In the genomic region with DNA sequence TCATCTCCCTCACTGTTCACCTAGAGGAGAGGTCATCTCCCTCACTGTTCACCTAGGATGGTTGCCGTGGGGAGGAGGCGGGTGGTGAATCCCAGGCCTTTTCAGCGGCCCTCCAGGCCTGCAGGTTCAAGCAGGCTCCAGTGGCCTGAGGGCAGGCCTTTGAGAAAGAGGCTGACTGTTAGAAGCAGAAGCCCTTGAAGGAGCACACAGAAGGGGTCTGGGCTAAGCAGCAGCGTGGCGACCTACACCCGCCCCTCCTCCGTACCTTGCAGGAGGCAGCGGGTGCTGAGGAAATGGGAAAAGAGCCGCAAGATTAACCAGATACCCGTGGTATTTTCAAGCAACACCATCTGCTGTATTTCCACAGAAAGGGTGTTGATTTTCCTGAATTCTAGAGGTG, we compare ENCODE assay signal across 35 cellular contexts.
"Had no signal": no experiment of that assay in that cellular context is flagged by ENCODE, and none has a peak within 500 bp of the region (broad histone marks: within the 10 kb centered on the region; RNA-seq: fewer than 3 reads in every experiment).

No MANE protein-coding gene starts in this region.

- H3K4me3 Mint-ChIP-seq: activated CD4-positive, alpha-beta memory T cell treated with anti-CD3 and anti-CD28 coated beads for 36 hours; activated CD4-positive, alpha-beta T cell treated with anti-CD3 and anti-CD28 coated beads, Interleukin-2, amount 10 ng/mL, durations not matched to agents 24 days and 14 days; activated naive CD4-positive, alpha-beta T cell treated with anti-CD3 and anti-CD28 coated beads for 36 hours; activated naive CD8-positive, alpha-beta T cell treated with anti-CD3 and anti-CD28 coated beads for 36 hours; activated T-helper 1 cell treated with anti-CD3 and anti-CD28 coated beads, Interleukin-12 subunit alpha, Interleukin-12 subunit beta, Interleukin-2, Interleukin-4 antibody, amounts not matched to agents 30 ng/mL and 10 ng/mL and 1 ng/mL, durations not matched to agents 14 hours and 24 hours and 36 hours; brain; naive thymus-derived CD4-positive, alpha-beta T cell; neural crest cell; stimulated activated naive CD8-positive, alpha-beta T cell treated with anti-CD3 and anti-CD28 coated beads, Interleukin-15, Interleukin-2, amounts not matched to agents 100 ng/mL and 50 ng/mL, for 24 hours had no signal

- ATAC-seq: gastrocnemius medialis; left cardiac atrium; naive thymus-derived CD4-positive, alpha-beta T cell; pancreas; sciatic nerve had no signal

- H3K27ac ChIP-seq: adrenal gland, ascending aorta, coronary artery, dorsolateral prefrontal cortex, gastrocnemius medialis, pancreas, prostate gland, skin epidermis, upper lobe of left lung had no signal

- H3K27ac Mint-ChIP-seq: activated CD4-positive, alpha-beta memory T cell treated with anti-CD3 and anti-CD28 coated beads for 36 hours; activated CD4-positive, alpha-beta T cell treated with anti-CD3 and anti-CD28 coated beads, Interleukin-2, amount 10 ng/mL, durations not matched to agents 24 days and 14 days; activated naive CD4-positive, alpha-beta T cell treated with anti-CD3 and anti-CD28 coated beads for 36 hours; activated naive CD8-positive, alpha-beta T cell treated with anti-CD3 and anti-CD28 coated beads for 36 hours; activated T-helper 1 cell treated with anti-CD3 and anti-CD28 coated beads, Interleukin-12 subunit alpha, Interleukin-12 subunit beta, Interleukin-2, Interleukin-4 antibody, amounts not matched to agents 30 ng/mL and 10 ng/mL and 1 ng/mL, durations not matched to agents 14 hours and 24 hours and 36 hours; brain; stimulated activated naive CD8-positive, alpha-beta T cell treated with anti-CD3 and anti-CD28 coated beads, Interleukin-15, Interleukin-2, amounts not matched to agents 100 ng/mL and 50 ng/mL, for 24 hours had no signal

- DNase-seq: activated CD4-positive, alpha-beta memory T cell treated with anti-CD3 and anti-CD28 coated beads for 36 hours; activated CD4-positive, alpha-beta T cell treated with anti-CD3 and anti-CD28 coated beads, Interleukin-2, amount 10 ng/mL, durations not matched to agents 24 days and 14 days; activated CD4-positive, CD25-positive, alpha-beta regulatory T cell treated with anti-CD3 and anti-CD28 coated beads, Interleukin-2, amount 50 U/mL, for 72 hours; activated CD8-positive, alpha-beta memory T cell treated with anti-CD3 and anti-CD28 coated beads, Interleukin-2, amount 50 U/mL, for 4 hours; activated effector memory CD4-positive, alpha-beta T cell treated with anti-CD3 and anti-CD28 coated beads, Interleukin-2, amount 50 U/mL, for 16 hours; activated naive CD4-positive, alpha-beta T cell treated with anti-CD3 and anti-CD28 coated beads for 36 hours; activated naive CD8-positive, alpha-beta T cell treated with anti-CD3 and anti-CD28 coated beads for 36 hours; activated T-cell treated with anti-CD3 and anti-CD28 coated beads, Interleukin-2, amount 50 U/mL, for 1 hour; adrenal gland; dorsolateral prefrontal cortex; effector memory CD4-positive, alpha-beta T cell; erythroblast; gastrocnemius medialis; glutamatergic neuron; left cardiac atrium; mammary epithelial cell; midbrain; naive thymus-derived CD4-positive, alpha-beta T cell; nucleus accumbens; pancreas; retina; stimulated activated CD4-positive, alpha-beta T cell treated with anti-CD3 and anti-CD28 coated beads, Interleukin-12 subunit alpha, Interleukin-12 subunit beta, amount 100 ng/mL, for 4 hours; stimulated activated CD4-positive, alpha-beta T cell treated with anti-CD3 and anti-CD28 coated beads, Interleukin-4, amount 100 ng/mL, for 1 hour; T1000; upper lobe of left lung had no signal

- H3K9me3 Mint-ChIP-seq: activated CD4-positive, alpha-beta memory T cell treated with anti-CD3 and anti-CD28 coated beads for 36 hours; activated CD4-positive, alpha-beta T cell treated with anti-CD3 and anti-CD28 coated beads, Interleukin-2, amount 10 ng/mL, durations not matched to agents 24 days and 14 days; activated T-helper 1 cell treated with anti-CD3 and anti-CD28 coated beads, Interleukin-12 subunit alpha, Interleukin-12 subunit beta, Interleukin-2, Interleukin-4 antibody, amounts not matched to agents 30 ng/mL and 10 ng/mL and 1 ng/mL, durations not matched to agents 14 hours and 24 hours and 36 hours; stimulated activated naive CD8-positive, alpha-beta T cell treated with anti-CD3 and anti-CD28 coated beads, Interleukin-15, Interleukin-2, amounts not matched to agents 100 ng/mL and 50 ng/mL, for 24 hours had no signal

- H3K4me1 ChIP-seq: adrenal gland, ascending aorta, gastrocnemius medialis, pancreas, prostate gland had no signal

- H3K9me3 ChIP-seq: adrenal gland, ascending aorta, gastrocnemius medialis, pancreas, prostate gland, upper lobe of left lung had no signal

- H3K36me3 ChIP-seq: adrenal gland, ascending aorta, gastrocnemius medialis, pancreas, prostate gland, upper lobe of left lung had no signal

- H3K4me1 Mint-ChIP-seq: activated CD4-positive, alpha-beta T cell treated with anti-CD3 and anti-CD28 coated beads, Interleukin-2, amount 10 ng/mL, durations not matched to agents 24 days and 14 days had no signal

- H3K27me3 ChIP-seq: adrenal gland, ascending aorta, dorsolateral prefrontal cortex, gastrocnemius medialis, pancreas, upper lobe of left lung had no signal

- FAIRE-seq: keratinocyte, pancreas had no signal

- H3K36me3 Mint-ChIP-seq: activated naive CD8-positive, alpha-beta T cell treated with anti-CD3 and anti-CD28 coated beads for 36 hours; naive thymus-derived CD4-positive, alpha-beta T cell had no signal

- H3K4me3 ChIP-seq: adrenal gland, ascending aorta, coronary artery, dorsolateral prefrontal cortex, gastrocnemius medialis, pancreas, prostate gland, skin epidermis, upper lobe of left lung had no signal
